ENCODE assay signal across 5 cellular contexts in the genomic region with DNA sequence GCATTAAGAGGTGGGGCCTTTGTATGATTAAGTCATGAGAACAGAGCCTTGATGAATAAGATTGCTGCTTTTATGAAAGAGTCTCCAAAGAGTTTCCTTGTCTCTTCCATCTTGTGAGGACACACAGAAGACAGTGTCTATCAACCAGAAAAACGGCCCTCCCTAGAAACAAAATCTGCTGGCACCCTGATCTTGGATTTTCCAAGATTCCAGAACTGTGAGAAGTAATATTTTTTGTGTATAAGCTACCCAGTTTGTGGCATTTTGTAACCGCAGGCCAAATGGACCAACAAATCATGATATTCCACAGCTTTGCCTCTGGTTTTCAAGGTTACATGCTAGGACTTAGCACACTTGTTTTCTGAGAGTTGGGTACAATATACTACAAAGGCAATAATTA.
"Had no signal": no experiment of that assay in that cellular context is flagged by ENCODE, and none has a peak within 500 bp of the region (broad histone marks: within the 10 kb centered on the region; RNA-seq: fewer than 3 reads in every experiment).

No MANE protein-coding gene starts in this region.

- DNase-seq: IMR-90, KBM-7, KG1 had no signal

- H3K27ac ChIP-seq: HL-60 had no signal

- H3K4me3 ChIP-seq: K562 had no signal
